In the genomic region with DNA sequence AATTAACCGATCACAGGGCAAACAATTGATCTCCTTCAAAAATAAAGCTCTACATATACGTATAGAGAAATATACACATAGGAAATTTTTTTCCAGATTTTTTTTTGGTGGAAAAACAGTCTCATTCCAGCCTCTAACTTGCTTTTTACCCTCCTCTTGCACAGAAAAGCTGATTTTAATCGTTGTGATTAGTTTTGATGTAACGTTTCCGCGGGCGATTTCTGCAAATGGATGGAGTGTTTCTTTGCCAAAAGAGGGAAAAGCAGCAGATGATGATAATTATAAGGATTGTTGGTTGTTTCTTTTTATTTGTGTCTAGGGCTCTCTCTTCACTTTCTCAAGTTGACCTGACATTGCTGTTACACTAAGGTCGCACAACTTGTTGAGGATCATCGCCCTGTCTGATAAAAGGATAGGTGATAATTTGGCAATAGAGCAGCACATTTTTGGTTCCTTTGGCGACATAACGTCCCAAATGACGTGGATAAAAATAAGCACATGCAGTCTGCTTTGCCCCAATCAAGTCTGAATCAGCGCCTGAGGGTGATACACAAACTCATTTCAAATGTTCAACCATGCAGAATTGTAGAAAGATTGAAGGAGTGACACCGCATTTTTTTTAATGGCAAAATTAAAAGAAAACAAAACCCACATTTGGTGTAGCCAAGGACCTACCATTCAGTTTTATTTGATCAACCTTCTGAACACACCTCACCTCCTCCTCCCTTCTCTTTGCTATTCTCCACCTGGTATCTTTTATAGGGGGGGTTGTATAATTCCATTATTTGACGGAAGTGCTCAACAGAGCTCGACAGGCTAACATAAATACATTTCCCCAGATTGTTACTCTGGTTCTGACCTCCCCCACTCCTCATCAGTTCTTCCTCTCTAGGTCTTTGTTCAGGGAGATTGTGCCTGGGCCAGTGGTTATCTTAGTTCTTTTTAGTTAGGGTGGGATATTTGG, we compare ENCODE assay signal across 8 cellular contexts.
DNase-seq lines count a peak whose midpoint lies in the region; ATAC-seq and TF ChIP-seq lines count a peak whose summit lies in the region.

No MANE protein-coding gene starts in this region.

- H3K27me3 ChIP-seq in iPS-20b (ENCODE audit: insufficient read depth, low read length), result peaks cover 51% of the 10 kb centered on the region
- H3K27me3 ChIP-seq in stomach, result peaks cover 0 to 14% (median 3%) of the 10 kb centered on the region in 3 donors

- TF ChIP-seq CTCF in WI38 (IDR thresholded peaks at IDR 0.05; ENCODE audit: low read depth, low read length), result no peak
- TF ChIP-seq CTCF in stomach (IDR thresholded peaks at IDR 0.05), result no peak
- TF ChIP-seq CTCF in GM13976 (IDR thresholded peaks at IDR 0.05; ENCODE audit: borderline replicate concordance, control extremely low read depth, extremely low read depth, insufficient read depth, missing control alignments), result no peak

- peaks cover 22% of the 10 kb centered on the region; the same call in 1 of the 2 replicates for H3K4me1 ChIP-seq in iPS-20b (ENCODE audit: insufficient read depth, low read length)
- H3K4me1 ChIP-seq in stomach, result peaks cover 22 to 37% (median 34%) of the 10 kb centered on the region in 4 donors

- no peak for ATAC-seq in HG03520 (IDR thresholded peaks at IDR 0.05; ENCODE audit: unreplicated experiment)

- no peaks in the 10 kb centered on the region for H3K36me3 ChIP-seq in iPS-20b (ENCODE audit: insufficient read depth, low read depth, low read length)
- H3K36me3 ChIP-seq in stomach, result no peaks in the 10 kb centered on the region

- intact Hi-C loops in stomach (cut with DNase I; ENCODE audit: low total_unique reads), result no loop called here

- WGBS in stomach, 5 donors, result 6 to 9% (median 8%) methylated on average over 16 of the region's 16 CpGs

- H3K9me3 ChIP-seq in iPS-20b (ENCODE audit: insufficient read depth, low read depth, low read length) (no peaks in the 10 kb centered on the region), stomach (no peaks in the 10 kb centered on the region)

- peak overlapping the region; percentile 59 for H3K4me3 ChIP-seq in WI38 (ENCODE audit: low read depth, low read length)
- H3K4me3 ChIP-seq in iPS-20b (ENCODE audit: low read length), result peak overlapping the region; percentile 91
- H3K4me3 ChIP-seq in stomach, result peak overlapping the region; percentile 66 to 90 (median 79)

- peak; percentile 19 to 61 for DNase-seq in NCI-H2081 (lab: John Stamatoyannopoulos, UW)
- DNase-seq in NCI-H2081 treated with DMSO at 0.1 percent for 48 hours (lab: John Stamatoyannopoulos, UW), result no peak
- no peak for DNase-seq in stomach
- no peak for DNase-seq in GM13976 (ENCODE audit: low spot score)
- DNase-seq in activated CD4-positive, CD25-positive, alpha-beta regulatory T cell treated with anti-CD3 and anti-CD28 coated beads, Interleukin-2, amount 50 U/mL, for 72 hours, result no peak

- peak overlapping the region; percentile 90; the same call in 1 of the 2 replicates for H3K9ac ChIP-seq in iPS-20b (ENCODE audit: low read depth, low read length)

- in situ Hi-C loops in GM13976 (cut with MboI; ENCODE audit: low sequenced_read_pairs, unreplicated experiment), result no loop called here

- H3K27ac ChIP-seq in iPS-20b (ENCODE audit: low read length) (no peak overlapping the region), stomach (peak overlapping the region in 4 of 5 donors; percentile 80 to 90 (median 88))

- TF ChIP-seq EP300 in stomach (IDR thresholded peaks at IDR 0.05), result no peak

- no peak for TF ChIP-seq POLR2A in stomach (IDR thresholded peaks at IDR 0.05)

Comparison
In these comparisons a context has a peak if more than half of its experiments do, and no peak if none do; other contexts are left out.
1. DNase-seq: peak in NCI-H2081 (2 of 2); none in NCI-H2081 treated with DMSO at 0.1 percent for 48 hours (single experiment), stomach (single experiment), GM13976 (single experiment) and activated CD4-positive, CD25-positive, alpha-beta regulatory T cell treated with anti-CD3 and anti-CD28 coated beads, Interleukin-2, amount 50 U/mL, for 72 hours (single experiment).
2. Peak in every context shown above with its lines, with median percentiles within 50 percentile points of each other: H3K4me3 ChIP-seq.